Comparison of ENCODE assay signal across 11 cellular contexts in the genomic region with DNA sequence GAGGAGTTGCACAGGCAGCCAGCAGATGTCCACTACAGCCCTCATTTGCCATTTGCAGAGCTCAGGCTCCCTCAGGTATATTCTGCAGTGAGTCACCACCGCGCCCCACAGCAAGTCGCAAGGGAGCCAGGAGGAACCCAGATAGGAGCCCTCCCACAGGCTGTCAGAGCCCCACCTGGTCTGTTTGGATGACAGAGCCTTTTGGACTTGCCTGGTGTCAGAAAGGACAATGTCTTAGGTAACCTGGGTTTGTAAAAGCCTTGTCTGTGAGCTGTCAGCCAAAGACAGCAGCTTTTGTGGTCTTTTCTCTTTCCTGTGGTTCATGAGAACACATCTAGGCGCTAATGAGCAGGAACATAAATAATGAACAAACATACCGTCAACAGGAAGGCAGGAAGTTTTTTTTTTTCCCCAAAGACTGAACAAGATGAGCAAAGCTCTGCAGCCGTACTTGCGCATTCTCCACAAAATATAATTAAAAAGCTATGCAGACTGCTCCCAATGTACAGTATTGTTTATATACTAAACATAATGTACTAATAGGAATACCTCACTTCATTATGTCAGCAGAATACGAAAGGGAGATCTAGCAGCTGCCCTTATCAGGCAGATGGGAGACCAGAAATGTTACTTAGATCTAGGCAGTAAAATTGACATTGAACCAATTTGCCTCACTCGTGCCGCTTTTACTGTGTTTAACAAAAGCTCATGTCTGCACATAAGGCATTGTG.
A peak's percentile ranks its signal among the peaks of the same experiment; 100 is the strongest.
DNase-seq lines count a peak whose midpoint lies in the region; ATAC-seq, FAIRE-seq and TF ChIP-seq lines count a peak whose summit lies in the region.
"Had no signal": no experiment of that assay in that cellular context is flagged by ENCODE, and none has a peak within 500 bp of the region (broad histone marks: within the 10 kb centered on the region; RNA-seq: fewer than 3 reads in every experiment).

No MANE protein-coding gene starts in this region.

- no peak overlapping the region for H2AFZ ChIP-seq in PC-9
- H2AFZ ChIP-seq: GM23248 had no signal

- no peaks in the 10 kb centered on the region for H3K36me3 ChIP-seq in PC-9 (ENCODE audit: low read depth)
- H3K36me3 ChIP-seq: MG63 had no signal

- H3K27me3 Mint-ChIP-seq in CD4-positive, alpha-beta T cell = no peaks in the 10 kb centered on the region
- no peaks in the 10 kb centered on the region for H3K27me3 Mint-ChIP-seq in progenitor cell of endocrine pancreas

- no peaks in the 10 kb centered on the region for H3K9me3 Mint-ChIP-seq in CD4-positive, alpha-beta T cell
- H3K9me3 Mint-ChIP-seq in progenitor cell of endocrine pancreas (ENCODE audit: low read depth) = no peaks in the 10 kb centered on the region
- H3K9me3 Mint-ChIP-seq: activated naive CD4-positive, alpha-beta T cell treated with anti-CD3 and anti-CD28 coated beads, Interleukin-2, amount 50 U/mL, for 72 hours had no signal

- no peaks in the 10 kb centered on the region for H3K9me2 ChIP-seq in PC-9 (ENCODE audit: insufficient read depth)

- H3K4me1 Mint-ChIP-seq in CD4-positive, alpha-beta T cell (ENCODE audit: low read depth) = peaks cover 46% of the 10 kb centered on the region
- peaks cover 17% of the 10 kb centered on the region for H3K4me1 Mint-ChIP-seq in progenitor cell of endocrine pancreas (ENCODE audit: low read depth)

- BruUV-seq in PC-9 (replicated peaks; lab: Mats Ljungman, UMichigan) = no TSS peak

- POLR2A ChIA-PET in CD4-positive, alpha-beta T cell (lab: Charles Lee) = interaction anchor here (0.9 to 1.4 kb wide), 5 partner anchors 16 to 73 kb away, joined by 3 to 7 read pairs (median 6); partner anchors contain the start of gene GNAO1
- POLR2A ChIA-PET in PC-9 (lab: Charles Lee; ENCODE audit: unreplicated experiment) = interaction anchor here (0.5 to 0.7 kb wide), 6 partner anchors 17 to 792 kb away, joined by 3 to 28 read pairs (median 7); no protein-coding TSS in a partner anchor

- H3K9me3 ChIP-seq in CD4-positive, alpha-beta T cell (ENCODE audit: control insufficient read depth, low read length) = no peaks in the 10 kb centered on the region
- H3K9me3 ChIP-seq in PC-9 (ENCODE audit: insufficient read depth, low read depth) = no peaks in the 10 kb centered on the region
- H3K9me3 ChIP-seq: MG63 had no signal

- peaks cover 16% of the 10 kb centered on the region; the same call in 1 of the 2 replicates for H3F3A ChIP-seq in PC-9 (ENCODE audit: insufficient read depth, low read depth)

- H3K4me2 ChIP-seq in PC-9 = peak overlapping the region; percentile 55

- no peak overlapping the region for H3K27ac ChIP-seq in CD4-positive, alpha-beta T cell (ENCODE audit: low read depth, low read length)
- no peak overlapping the region for H3K27ac ChIP-seq in PC-9
- H3K27ac ChIP-seq: GM23248 had no signal

- CTCF ChIA-PET in CD4-positive, alpha-beta T cell (lab: Charles Lee) = interaction anchor here (0.7 to 2.6 kb wide), 6 partner anchors 13 to 71 kb away, joined by 3 to 11 read pairs (median 5); partner anchors contain the start of gene GNAO1
- CTCF ChIA-PET in PC-9 (lab: Charles Lee) = interaction anchor here (0.5 to 1.0 kb wide), 3 partner anchors 16 to 160 kb away, joined by 3 to 5 read pairs (median 4); no protein-coding TSS in a partner anchor

- H3K4me3 ChIP-seq in PC-9 = no peak overlapping the region
- H3K4me3 ChIP-seq: GM23248, MG63 had no signal

- FAIRE-seq in GM12891 (lab: Jason Lieb, UNC) = no peak

- H3K4me3 Mint-ChIP-seq in CD4-positive, alpha-beta T cell = peak overlapping the region; percentile 23
- no peak overlapping the region for H3K4me3 Mint-ChIP-seq in progenitor cell of endocrine pancreas (ENCODE audit: low read depth)

- no peaks in the 10 kb centered on the region for H4K20me1 ChIP-seq in PC-9 (ENCODE audit: insufficient read depth)

- H3K79me2 ChIP-seq in PC-9 (ENCODE audit: low read depth) = no peaks in the 10 kb centered on the region

- DNase-seq in CD4-positive, alpha-beta T cell = peak; percentile 18 to 65 (median 42)
- DNase-seq in PC-9 (peak; percentile 76 to 81), progenitor cell of endocrine pancreas (ENCODE audit: low spot score, unreplicated experiment) (no peak), GM12891 (ENCODE audit: insufficient read length, low spot score) (no peak), HK-2 (ENCODE audit: unreplicated experiment) (no peak), NCI-H2227 treated with DMSO at 0.1 percent for 48 hours (lab: John Stamatoyannopoulos, UW) (no peak)
- peak; percentile 35 for DNase-seq in activated gamma-delta T cell treated with anti-CD3 and anti-CD28 coated beads, Interleukin-2, amount 50 U/mL, for 16 hours (ENCODE audit: low read depth)
- DNase-seq: GM23248, MG63 had no signal

- H3K36me3 Mint-ChIP-seq in CD4-positive, alpha-beta T cell (ENCODE audit: low read depth) = no peaks in the 10 kb centered on the region
- H3K36me3 Mint-ChIP-seq in progenitor cell of endocrine pancreas (ENCODE audit: insufficient read depth) = no peaks in the 10 kb centered on the region
- H3K36me3 Mint-ChIP-seq: activated naive CD4-positive, alpha-beta T cell treated with anti-CD3 and anti-CD28 coated beads, Interleukin-2, amount 50 U/mL, for 72 hours had no signal

- no peaks in the 10 kb centered on the region for H3K27me3 ChIP-seq in CD4-positive, alpha-beta T cell (ENCODE audit: control insufficient read depth, insufficient read depth, low read length)
- H3K27me3 ChIP-seq in PC-9 (ENCODE audit: insufficient read depth, low read depth) = no peaks in the 10 kb centered on the region
- H3K27me3 ChIP-seq: MG63 had no signal

- TF ChIP-seq POLR2A in GM12891 (IDR thresholded peaks at IDR 0.05; ENCODE audit: low read depth, low read length) = no peak

- peaks cover 26% of the 10 kb centered on the region for H3K4me1 ChIP-seq in PC-9 (replicated peaks; ENCODE audit: insufficient read depth)

- no peak for TF ChIP-seq CTCF in CD4-positive, alpha-beta T cell (IDR thresholded peaks at IDR 0.05)
- TF ChIP-seq CTCF in PC-9 (conservative IDR thresholded peaks at IDR 0.05) (no peak), progenitor cell of endocrine pancreas (IDR thresholded peaks at IDR 0.05; ENCODE audit: unreplicated experiment) (no peak)

- intact Hi-C loops in CD4-positive, alpha-beta T cell (cut with DNase I, micrococcal nuclease) = loop anchor here in 1 of 2 experiments (1.0 kb wide), 1 partner anchor 71 kb away; the partner anchor contains the start of gene GNAO1
- intact Hi-C loops in PC-9 (cut with micrococcal nuclease; ENCODE audit: unreplicated experiment) = no loop called here

- peak overlapping the region; percentile 75 for H3K27ac Mint-ChIP-seq in CD4-positive, alpha-beta T cell
- H3K27ac Mint-ChIP-seq in progenitor cell of endocrine pancreas = peak overlapping the region; percentile 82

- ATAC-seq in CD4-positive, alpha-beta T cell (ENCODE audit: poor library complexity) = peak; percentile 96
- ATAC-seq in GM21529 (IDR thresholded peaks at IDR 0.05; ENCODE audit: unreplicated experiment) = no peak

TF ChIP-seq in GM12891, 5 proteins besides CTCF, POLR2A, EP300 and RAD21:
- no peak for TF ChIP-seq PAX5 (IDR thresholded peaks at IDR 0.05; ENCODE audit: insufficient read depth, low read length, severe bottlenecking)
- TF ChIP-seq POU2F2 (IDR thresholded peaks at IDR 0.05; ENCODE audit: low read depth, low read length) = no peak
- TF ChIP-seq POLR2AphosphoS5 (IDR thresholded peaks at IDR 0.05; ENCODE audit: low read depth, low read length) = no peak
- no peak for TF ChIP-seq TAF1 (IDR thresholded peaks at IDR 0.05; ENCODE audit: low read depth, low read length)
- TF ChIP-seq SPI1 (IDR thresholded peaks at IDR 0.05; ENCODE audit: low read depth, low read length) = no peak

Comparison
In these comparisons a context has a peak if more than half of its experiments do, and no peak if none do; other contexts are left out.
1. DNase-seq: peak in CD4-positive, alpha-beta T cell (10 of 10), PC-9 (2 of 2) and activated gamma-delta T cell treated with anti-CD3 and anti-CD28 coated beads, Interleukin-2, amount 50 U/mL, for 16 hours (single experiment); none in progenitor cell of endocrine pancreas (single experiment), GM12891 (single experiment), HK-2 (single experiment) and NCI-H2227 treated with DMSO at 0.1 percent for 48 hours (single experiment).